ENCODE assay signal across 25 cellular contexts in genomic region chr5:75671506-75671905, GRCh38. TPM values are rescaled to one million over a fixed set of nuclear protein-coding genes. Genes with fewer than 3 reads are reported as not detected.
DNase-seq lines count a peak whose midpoint lies in the region; ATAC-seq and TF ChIP-seq lines count a peak whose summit lies in the region.
"Had no signal": no experiment of that assay in that cellular context is flagged by ENCODE, and none has a peak within 500 bp of the region (broad histone marks: within the 10 kb centered on the region; RNA-seq: fewer than 3 reads in every experiment).

No MANE protein-coding gene starts in this region.

- H3K4me2 ChIP-seq in skeletal muscle satellite cell (ENCODE audit: low read length), result peak overlapping the region; percentile 51
- H3K4me2 ChIP-seq: KMS-11 had no signal

- H3K36me3 ChIP-seq in breast epithelium, result no peaks in the 10 kb centered on the region
- peaks cover 2% of the 10 kb centered on the region for H3K36me3 ChIP-seq in skeletal muscle satellite cell (ENCODE audit: insufficient read depth, low read length)
- no peaks in the 10 kb centered on the region for H3K36me3 ChIP-seq in H7 (replicated peaks; ENCODE audit: control insufficient read depth, insufficient read depth, low read length)

- H3K4me1 ChIP-seq in breast epithelium (no peaks in the 10 kb centered on the region), skeletal muscle satellite cell (ENCODE audit: control insufficient read depth, insufficient read depth, low read length) (peaks cover 47% of the 10 kb centered on the region)

- DNase-seq in MCF 10A (ENCODE audit: unreplicated experiment), result peak; percentile 15
- no peak for DNase-seq in breast epithelium (ENCODE audit: low spot score in 2 of 2)
- DNase-seq in activated naive CD8-positive, alpha-beta T cell treated with anti-CD3 and anti-CD28 coated beads, Interleukin-2, amount 50 U/mL, for 24 hours, result no peak
- peak; percentile 20 for DNase-seq in fibroblast of pulmonary artery (ENCODE audit: low read depth)
- DNase-seq in H7, result no peak
- no peak for DNase-seq in RPMI8226
- no peak for DNase-seq in nephron progenitor cell
- DNase-seq: 8988T; AML-193; C1 segment of cervical spinal cord; Calu3; CD8-positive, alpha-beta memory T cell; DMS153; H9; IMR-90; MV-4-11; NCI-H1105 treated with DMSO at 0.1 percent for 48 hours; NCI-H2029 treated with DMSO at 0.1 percent for 48 hours; NCI-H2171; NCI-H524 treated with DMSO at 0.1 percent for 48 hours; NCI-H82; Peyer's patch; SJCRH30 had no signal

- TF ChIP-seq CTCF in MCF 10A (IDR thresholded peaks at IDR 0.05; ENCODE audit: unreplicated experiment) (no peak), breast epithelium (IDR thresholded peaks at IDR 0.05) (no peak), fibroblast of pulmonary artery (IDR thresholded peaks at IDR 0.05; ENCODE audit: low read length, missing control alignments) (no peak), nephron progenitor cell (IDR thresholded peaks at IDR 0.05) (no peak)

- no peak overlapping the region for H3K27ac ChIP-seq in breast epithelium
- H3K27ac ChIP-seq: KMS-11, Peyer's patch, SJCRH30 had no signal

- no peaks in the 10 kb centered on the region for H3K27me3 Mint-ChIP-seq in MCF 10A (ENCODE audit: insufficient read depth, unreplicated experiment)
- H3K27me3 Mint-ChIP-seq in activated naive CD8-positive, alpha-beta T cell treated with anti-CD3 and anti-CD28 coated beads, Interleukin-2, amount 50 U/mL, for 24 hours, result no peaks in the 10 kb centered on the region
- peaks cover 3% of the 10 kb centered on the region for H3K27me3 Mint-ChIP-seq in nephron progenitor cell (ENCODE audit: low read depth, poor library complexity)
- H3K27me3 Mint-ChIP-seq: CD8-positive, alpha-beta memory T cell had no signal

- H3K4me3 ChIP-seq in breast epithelium (no peak overlapping the region), fibroblast of pulmonary artery (replicated peaks; ENCODE audit: low read depth, low read length) (no peak overlapping the region), skeletal muscle satellite cell (ENCODE audit: low read length) (no peak overlapping the region), H7 (ENCODE audit: insufficient read depth, low read depth, low read length) (no peak overlapping the region)
- H3K4me3 ChIP-seq: Peyer's patch, SJCRH30 had no signal

- H3K9me3 Mint-ChIP-seq in MCF 10A (ENCODE audit: unreplicated experiment) (no peaks in the 10 kb centered on the region), nephron progenitor cell (no peaks in the 10 kb centered on the region)
- no peaks in the 10 kb centered on the region for H3K9me3 Mint-ChIP-seq in activated naive CD8-positive, alpha-beta T cell treated with anti-CD3 and anti-CD28 coated beads, Interleukin-2, amount 50 U/mL, for 24 hours
- H3K9me3 Mint-ChIP-seq: CD8-positive, alpha-beta memory T cell; H9 had no signal

- H3K36me3 Mint-ChIP-seq in MCF 10A (ENCODE audit: insufficient read depth, unreplicated experiment) (peaks cover 22% of the 10 kb centered on the region), nephron progenitor cell (ENCODE audit: low read depth) (peaks cover 18% of the 10 kb centered on the region)
- H3K36me3 Mint-ChIP-seq in activated naive CD8-positive, alpha-beta T cell treated with anti-CD3 and anti-CD28 coated beads, Interleukin-2, amount 50 U/mL, for 24 hours (ENCODE audit: low read depth), result peaks cover 22% of the 10 kb centered on the region

- no peak for ATAC-seq in activated naive CD8-positive, alpha-beta T cell treated with anti-CD3 and anti-CD28 coated beads, Interleukin-2, amount 50 U/mL, for 24 hours

- H3K4me1 Mint-ChIP-seq in MCF 10A (ENCODE audit: insufficient read depth, unreplicated experiment) (peaks cover 25% of the 10 kb centered on the region), nephron progenitor cell (peaks cover 11% of the 10 kb centered on the region)
- H3K4me1 Mint-ChIP-seq in activated naive CD8-positive, alpha-beta T cell treated with anti-CD3 and anti-CD28 coated beads, Interleukin-2, amount 50 U/mL, for 24 hours, result peaks cover 40% of the 10 kb centered on the region

- intact Hi-C loops in MCF 10A (cut with micrococcal nuclease), result no loop called here
- intact Hi-C loops in breast epithelium (cut with DNase I; ENCODE audit: low total_unique reads), result no loop called here

- no TSS peak for BruUV-seq in MCF 10A (replicated peaks; lab: Mats Ljungman, UMichigan)

- peak overlapping the region; percentile 34 for H3K9ac ChIP-seq in skeletal muscle satellite cell (ENCODE audit: low read depth, low read length)
- H3K9ac ChIP-seq: KMS-11 had no signal

- TF ChIP-seq POLR2A in breast epithelium (IDR thresholded peaks at IDR 0.05), result no peak

- H3K9me3 ChIP-seq in breast epithelium (no peaks in the 10 kb centered on the region), skeletal muscle satellite cell (replicated peaks; ENCODE audit: low read length) (no peaks in the 10 kb centered on the region)
- H3K9me3 ChIP-seq: Peyer's patch, SJCRH30 had no signal

- H3K4me3 Mint-ChIP-seq in MCF 10A (ENCODE audit: unreplicated experiment) (no peak overlapping the region), nephron progenitor cell (no peak overlapping the region)
- H3K4me3 Mint-ChIP-seq in activated naive CD8-positive, alpha-beta T cell treated with anti-CD3 and anti-CD28 coated beads, Interleukin-2, amount 50 U/mL, for 24 hours, result no peak overlapping the region
- H3K4me3 Mint-ChIP-seq: CD8-positive, alpha-beta memory T cell; H9 had no signal

- CTCF ChIA-PET in MCF 10A (lab: Yijun Ruan, JAX), result no interaction called here

- POLR2A ChIA-PET in MCF 10A (lab: Yijun Ruan, JAX), result no interaction called here

- H3K27me3 ChIP-seq in breast epithelium (no peaks in the 10 kb centered on the region), skeletal muscle satellite cell (ENCODE audit: control insufficient read depth, insufficient read depth, low read length) (no peaks in the 10 kb centered on the region), H7 (ENCODE audit: control insufficient read depth, insufficient read depth, low read length) (no peaks in the 10 kb centered on the region)
- H3K27me3 ChIP-seq: Peyer's patch, SJCRH30 had no signal

- H3K27ac Mint-ChIP-seq in MCF 10A (ENCODE audit: low read depth, unreplicated experiment) (peak overlapping the region; percentile 18), nephron progenitor cell (no peak overlapping the region)
- peak overlapping the region; percentile 52 for H3K27ac Mint-ChIP-seq in activated naive CD8-positive, alpha-beta T cell treated with anti-CD3 and anti-CD28 coated beads, Interleukin-2, amount 50 U/mL, for 24 hours
- H3K27ac Mint-ChIP-seq: H9 had no signal

RNA-seq across cellular contexts. Expression of gene POC5, which starts 45.7 kb away (rescaled TPM):
- total RNA-seq in MCF 10A (2022), result 14.3 and 17.4 TPM in 2 replicates
- 10 to 100 TPM in 2 of 3 donors, 1 to 10 TPM in 1; 8.2 to 22.9 (median 18.9) TPM for total RNA-seq in breast epithelium
- total RNA-seq in skeletal muscle satellite cell (2012; rRNA removed), result 7.6 and 11.7 TPM in 2 replicates
- total RNA-seq in H7 (2014; rRNA removed; shearing (Covaris generic)), result 16.1 and 20.1 TPM in 2 replicates

Comparison
In these comparisons a context has a peak if more than half of its experiments do, and no peak if none do; other contexts are left out.
1. DNase-seq: peak in MCF 10A (single experiment) and fibroblast of pulmonary artery (single experiment); none in breast epithelium (0 of 2), activated naive CD8-positive, alpha-beta T cell treated with anti-CD3 and anti-CD28 coated beads, Interleukin-2, amount 50 U/mL, for 24 hours (single experiment), H7 (single experiment), RPMI8226 (single experiment) and nephron progenitor cell (single experiment).